ENCODE assay signal across 30 cellular contexts in genomic region chr7:129703751-129704150, GRCh38.
"Had no signal": no experiment of that assay in that cellular context is flagged by ENCODE, and none has a peak within 500 bp of the region (broad histone marks: within the 10 kb centered on the region; RNA-seq: fewer than 3 reads in every experiment).

No MANE protein-coding gene starts in this region.

- H3K27me3 ChIP-seq: colonic mucosa, neural progenitor cell, right lobe of liver, stomach, tibial artery had no signal

- FAIRE-seq: small intestine, urothelium cell line had no signal

- H3K27me3 Mint-ChIP-seq: dendritic cell treated with granulocyte-macrophage colony-stimulating factor and Interleukin-4, amounts not matched to agents 40 ng/mL and 50 ng/mL, for 4 days; naive B cell; progenitor cell of endocrine pancreas; type B pancreatic cell had no signal

- H3K9ac ChIP-seq: neural progenitor cell, parathyroid adenoma had no signal

- DNase-seq: colonic mucosa; effector CD8-positive, alpha-beta T cell; endodermal cell; foreskin melanocyte; glutamatergic neuron; hypothalamus; immature natural killer cell; islet precursor cell; kidney glomerular epithelial cell; left colon; left ventricle myocardium inferior; lower lobe of right lung; mucosa of descending colon; naive B cell; right lobe of liver; small intestine; stimulated activated CD4-positive, alpha-beta T cell treated with anti-CD3 and anti-CD28 coated beads, Interleukin-15, amount 100 ng/mL, for 24 hours; stimulated activated CD4-positive, alpha-beta T cell treated with anti-CD3 and anti-CD28 coated beads, Interleukin-2, amount 100 ng/mL, for 48 hours; stimulated activated naive CD4-positive, alpha-beta T cell treated with Interleukin-2 at 50 U/mL for 16 hours; stomach; tibial artery had no signal

- H3K4me2 ChIP-seq: neural progenitor cell had no signal

- H3K27ac ChIP-seq: colonic mucosa, epithelial cell of prostate, left ventricle myocardium inferior, lower lobe of right lung, neural progenitor cell, parathyroid adenoma, right lobe of liver, stomach, tibial artery had no signal

- H3K4me3 Mint-ChIP-seq: dendritic cell treated with granulocyte-macrophage colony-stimulating factor and Interleukin-4, amounts not matched to agents 40 ng/mL and 50 ng/mL, for 4 days; endodermal cell; immature natural killer cell; naive B cell; nephron; neural progenitor cell; type B pancreatic cell had no signal

- H2AFZ ChIP-seq: neural progenitor cell, parathyroid adenoma had no signal

- H3K4me3 ChIP-seq: colonic mucosa, left ventricle myocardium inferior, lower lobe of right lung, mucosa of descending colon, neural progenitor cell, right lobe of liver, stomach, tibial artery had no signal

- H3K79me2 ChIP-seq: parathyroid adenoma had no signal

- ATAC-seq: esophagus mucosa, left colon, lower lobe of right lung, mucosa of descending colon, right lobe of liver had no signal

- H3K9me3 Mint-ChIP-seq: dendritic cell treated with granulocyte-macrophage colony-stimulating factor and Interleukin-4, amounts not matched to agents 40 ng/mL and 50 ng/mL, for 4 days; endodermal cell; immature natural killer cell; naive B cell; nephron; neural progenitor cell; type B pancreatic cell had no signal

- H3K9me3 ChIP-seq: colonic mucosa, left ventricle myocardium inferior, lower lobe of right lung, mucosa of descending colon, right lobe of liver, stomach, tibial artery had no signal

- H3K4me1 ChIP-seq: colonic mucosa, lower lobe of right lung, neural progenitor cell, right lobe of liver had no signal

- H3K27ac Mint-ChIP-seq: dendritic cell treated with granulocyte-macrophage colony-stimulating factor and Interleukin-4, amounts not matched to agents 40 ng/mL and 50 ng/mL, for 4 days; immature natural killer cell; nephron; neural progenitor cell; progenitor cell of endocrine pancreas; type B pancreatic cell had no signal

- H3K4me1 Mint-ChIP-seq: naive B cell, neural progenitor cell had no signal

- H3K36me3 ChIP-seq: colonic mucosa, right lobe of liver had no signal
